ENCODE assay signal across 21 cellular contexts in genomic region chr9:89929315-89929714, GRCh38.
DNase-seq lines count a peak whose midpoint lies in the region; ATAC-seq and TF ChIP-seq lines count a peak whose summit lies in the region.
"Had no signal": no experiment of that assay in that cellular context is flagged by ENCODE, and none has a peak within 500 bp of the region (broad histone marks: within the 10 kb centered on the region; RNA-seq: fewer than 3 reads in every experiment).

No MANE protein-coding gene starts in this region.

- H4K91ac ChIP-seq in H9 (ENCODE audit: insufficient read length, low read depth, low read length), result no peak overlapping the region

- no peak overlapping the region for H2BK12ac ChIP-seq in H9 (ENCODE audit: insufficient read length, low read depth, low read length)

- H3K23ac ChIP-seq in H9 (ENCODE audit: insufficient read length, low read depth, low read length), result no peak overlapping the region

- H4K5ac ChIP-seq in H9 (ENCODE audit: insufficient read length, low read depth, low read length), result no peak overlapping the region

- peaks cover 3% of the 10 kb centered on the region for H3K36me3 Mint-ChIP-seq in endothelial cell (ENCODE audit: low read depth, unreplicated experiment)
- H3K36me3 Mint-ChIP-seq in nephron progenitor cell (ENCODE audit: low read depth), result no peaks in the 10 kb centered on the region
- no peaks in the 10 kb centered on the region for H3K36me3 Mint-ChIP-seq in type B pancreatic cell
- no peaks in the 10 kb centered on the region for H3K36me3 Mint-ChIP-seq in H9 (ENCODE audit: insufficient read depth in 1 of 3, low read depth in 3 of 3)
- H3K36me3 Mint-ChIP-seq: CD4-positive, alpha-beta memory T cell; IgD-negative memory B cell had no signal

- H3K4me1 ChIP-seq in right atrium auricular region (peaks cover 0 to 22% of the 10 kb centered on the region in 2 donors), H9 (ENCODE audit: insufficient read depth, low read length) (no peaks in the 10 kb centered on the region)

- H4K20me1 ChIP-seq in H9 (ENCODE audit: control insufficient read depth, insufficient read depth, insufficient read length), result no peaks in the 10 kb centered on the region

- H3T11ph ChIP-seq in H9 (ENCODE audit: low read length), result no peak overlapping the region

- DNase-seq in right atrium auricular region (ENCODE audit: low spot score), result peak; percentile 57
- DNase-seq in left cardiac atrium, result no peak
- no peak for DNase-seq in endothelial cell (ENCODE audit: low spot score)
- peak; percentile 39 for DNase-seq in nephron progenitor cell
- DNase-seq in type B pancreatic cell (ENCODE audit: extremely low spot score, unreplicated experiment), result no peak
- no peak for DNase-seq in G401 (ENCODE audit: low spot score)
- no peak for DNase-seq in H9
- DNase-seq: C1 segment of cervical spinal cord; CD4-positive, alpha-beta memory T cell; GDM1; GOT3; HCEC 1CT; MM.1S; NCI-H2171; NCI-H526; PC-9; Right ventricle myocardium superior had no signal

- H3K36me3 ChIP-seq in right atrium auricular region, result no peaks in the 10 kb centered on the region

- H3K4me2 ChIP-seq in H9 (ENCODE audit: insufficient read depth, insufficient read length, low read length), result no peak overlapping the region
- H3K4me2 ChIP-seq: KMS-11, PC-9 had no signal

- no peak overlapping the region for H2BK20ac ChIP-seq in H9 (ENCODE audit: low read depth, low read length, poor library complexity, severe bottlenecking)

- no CpG with 5 or more reads among the region's 3 CpGs for WGBS in H9 (ENCODE audit: extremely low coverage, insufficient read length, low lambda C conversion rate)

- H3K23me2 ChIP-seq in H9 (ENCODE audit: insufficient read length, low read depth, low read length, poor library complexity, severe bottlenecking), result no peaks in the 10 kb centered on the region

- in situ Hi-C loops in G401 (cut with HindIII; ENCODE audit: low sequenced_read_pairs), result no loop called here

- no peak overlapping the region for H2BK15ac ChIP-seq in H9 (ENCODE audit: low read depth, low read length)

- H2BK120ac ChIP-seq in H9 (ENCODE audit: low read depth, low read length, poor library complexity, severe bottlenecking), result no peak overlapping the region

- no peak overlapping the region for H3K18ac ChIP-seq in H9 (ENCODE audit: insufficient read length, low read depth, low read length)

- H3K4me3 ChIP-seq in right atrium auricular region, result no peak overlapping the region
- H3K4me3 ChIP-seq: GM12878, PC-9 had no signal

- H3K4me3 Mint-ChIP-seq in endothelial cell (ENCODE audit: unreplicated experiment) (no peak overlapping the region), nephron progenitor cell (peak overlapping the region; percentile 4), type B pancreatic cell (peak overlapping the region; percentile 39), H9 (no peak overlapping the region)
- H3K4me3 Mint-ChIP-seq: CD4-positive, alpha-beta memory T cell; IgD-negative memory B cell had no signal

- peaks cover 7% of the 10 kb centered on the region for H3K27me3 Mint-ChIP-seq in endothelial cell (ENCODE audit: unreplicated experiment)
- peaks cover 9% of the 10 kb centered on the region for H3K27me3 Mint-ChIP-seq in nephron progenitor cell (ENCODE audit: low read depth, poor library complexity)
- peaks cover 12% of the 10 kb centered on the region for H3K27me3 Mint-ChIP-seq in type B pancreatic cell
- peaks cover 17% of the 10 kb centered on the region for H3K27me3 Mint-ChIP-seq in H9 (ENCODE audit: low read depth)

- no peaks in the 10 kb centered on the region for H3K9me3 Mint-ChIP-seq in endothelial cell (ENCODE audit: unreplicated experiment)
- no peaks in the 10 kb centered on the region for H3K9me3 Mint-ChIP-seq in nephron progenitor cell
- H3K9me3 Mint-ChIP-seq in type B pancreatic cell, result peaks cover 7% of the 10 kb centered on the region
- no peaks in the 10 kb centered on the region for H3K9me3 Mint-ChIP-seq in H9
- H3K9me3 Mint-ChIP-seq: CD4-positive, alpha-beta memory T cell; IgD-negative memory B cell had no signal

- TF ChIP-seq CTCF in right atrium auricular region (IDR thresholded peaks at IDR 0.05) (no peak), endothelial cell (IDR thresholded peaks at IDR 0.05; ENCODE audit: unreplicated experiment) (no peak), nephron progenitor cell (IDR thresholded peaks at IDR 0.05) (no peak), type B pancreatic cell (conservative IDR thresholded peaks at IDR 0.05) (no peak), H9 (conservative IDR thresholded peaks at IDR 0.05) (no peak)

- H3K14ac ChIP-seq in H9 (ENCODE audit: insufficient read depth, low read length), result no peak overlapping the region

- H3K79me2 ChIP-seq in H9 (ENCODE audit: insufficient read depth, low read length), result no peaks in the 10 kb centered on the region

- H4K8ac ChIP-seq in H9 (replicated peaks; ENCODE audit: insufficient read length, low read depth, low read length), result no peak overlapping the region

- H3K27ac Mint-ChIP-seq in endothelial cell (ENCODE audit: unreplicated experiment) (peak overlapping the region; percentile 95), nephron progenitor cell (no peak overlapping the region), type B pancreatic cell (peak overlapping the region; percentile 41), H9 (no peak overlapping the region)
- H3K27ac Mint-ChIP-seq: CD4-positive, alpha-beta memory T cell had no signal

- no peak overlapping the region for H3K27ac ChIP-seq in right atrium auricular region
- H3K27ac ChIP-seq in H9 (ENCODE audit: insufficient read length, low read depth, low read length), result no peak overlapping the region
- H3K27ac ChIP-seq: KMS-11, PC-9 had no signal

- H2AK5ac ChIP-seq in H9 (ENCODE audit: insufficient read length, low read length), result no peak overlapping the region

- no peak overlapping the region for H2BK5ac ChIP-seq in H9 (ENCODE audit: insufficient read length, low read length)

- H3K79me1 ChIP-seq in H9 (ENCODE audit: insufficient read depth, low read depth, low read length, poor library complexity, severe bottlenecking), result no peaks in the 10 kb centered on the region

- no peaks in the 10 kb centered on the region for H3K27me3 ChIP-seq in right atrium auricular region
- H3K27me3 ChIP-seq in H9 (ENCODE audit: insufficient read depth, low read length), result no peaks in the 10 kb centered on the region

- no peak for ATAC-seq in left cardiac atrium
- ATAC-seq in GM19328 (IDR thresholded peaks at IDR 0.05; ENCODE audit: unreplicated experiment), result no peak
- ATAC-seq: GM12878 had no signal

- H3K56ac ChIP-seq in H9 (ENCODE audit: insufficient read length, low read depth, low read length), result no peak overlapping the region

- no peak overlapping the region for H3K9ac ChIP-seq in H9 (ENCODE audit: extremely low read depth, insufficient read length, low read length)
- H3K9ac ChIP-seq: KMS-11 had no signal

- peaks cover 72% of the 10 kb centered on the region for H3K4me1 Mint-ChIP-seq in endothelial cell (ENCODE audit: unreplicated experiment)
- peaks cover 82% of the 10 kb centered on the region for H3K4me1 Mint-ChIP-seq in nephron progenitor cell
- peaks cover 46% of the 10 kb centered on the region for H3K4me1 Mint-ChIP-seq in type B pancreatic cell (ENCODE audit: unreplicated experiment)
- H3K4me1 Mint-ChIP-seq in H9, result 0 out of 4 replicates have a peak, but pooled peaks cover 0 to under 1% of the 10 kb centered on the region in 2 experiments

- H2AFZ ChIP-seq in H9 (ENCODE audit: low read length), result no peak overlapping the region
- H2AFZ ChIP-seq: PC-9 had no signal

- intact Hi-C loops in left cardiac atrium (cut with DNase I), result loop anchor here (10.0 kb wide), 2 partner anchors 165 to 325 kb away; partner anchors contain the start of gene GADD45G (in 1 of the 2)

- H3K4ac ChIP-seq in H9 (ENCODE audit: low read depth, low read length), result no peak overlapping the region

- H3K9me3 ChIP-seq in right atrium auricular region (no peaks in the 10 kb centered on the region), H9 (ENCODE audit: control insufficient read depth, low read depth, low read length) (no peaks in the 10 kb centered on the region)

Comparison
In these comparisons a context has a peak if more than half of its experiments do, and no peak if none do; other contexts are left out.
1. DNase-seq: peak in right atrium auricular region (single experiment) and nephron progenitor cell (single experiment); none in left cardiac atrium (single experiment), endothelial cell (single experiment), type B pancreatic cell (single experiment), G401 (single experiment) and H9 (single experiment).
2. H3K27ac Mint-ChIP-seq: peak in endothelial cell (single experiment) and type B pancreatic cell (single experiment); none in nephron progenitor cell (single experiment) and H9 (0 of 3).
3. H3K4me3 Mint-ChIP-seq: peak in nephron progenitor cell (single experiment) and type B pancreatic cell (single experiment); none in endothelial cell (single experiment) and H9 (0 of 2).